ENCODE assay signal across 1 cellular context in genomic region chr16:4618645-4619418, GRCh38.
TF ChIP-seq lines count a peak whose summit lies in the region.

No MANE protein-coding gene starts in this region.

TF ChIP-seq in HepG2, 621 proteins besides CTCF, POLR2A, EP300 and RAD21 (continued from another document and continues in another):
- TF ChIP-seq FOXP4 (CRISPR knock-in tag; IDR thresholded peaks at IDR 0.05) (0 out of 2 replicates have a peak, but pooled peaks have one; percentile 30), MTF2 (CRISPR knock-in tag; IDR thresholded peaks at IDR 0.05; ENCODE audit: borderline replicate concordance) (no peak), IKZF5 (CRISPR knock-in tag; IDR thresholded peaks at IDR 0.05) (no peak), ZNF556 (CRISPR knock-in tag; IDR thresholded peaks at IDR 0.05; ENCODE audit: borderline replicate concordance) (no peak), TFDP1 (CRISPR knock-in tag; IDR thresholded peaks at IDR 0.05; ENCODE audit: borderline replicate concordance) (no peak), TRIM22 (IDR thresholded peaks at IDR 0.05) (no peak), ZNF580 (CRISPR knock-in tag; IDR thresholded peaks at IDR 0.05; ENCODE audit: borderline replicate concordance, low read depth) (no peak), ZNF281 (CRISPR knock-in tag; IDR thresholded peaks at IDR 0.05; ENCODE audit: borderline replicate concordance) (no peak; the same call in 1 of the 2 replicates), RNF219 (CRISPR knock-in tag; IDR thresholded peaks at IDR 0.05) (no peak), ZNF225 (CRISPR knock-in tag; IDR thresholded peaks at IDR 0.05) (no peak), ZIK1 (CRISPR knock-in tag; IDR thresholded peaks at IDR 0.05; ENCODE audit: borderline replicate concordance, low read depth) (no peak), MXD1 (CRISPR knock-in tag; IDR thresholded peaks at IDR 0.05) (no peak), HHEX (CRISPR knock-in tag; IDR thresholded peaks at IDR 0.05) (no peak), PRDM15 (CRISPR knock-in tag; IDR thresholded peaks at IDR 0.05) (no peak), ZBTB8A (CRISPR knock-in tag; IDR thresholded peaks at IDR 0.05; ENCODE audit: borderline replicate concordance, low read depth) (no peak), ZBTB40 (IDR thresholded peaks at IDR 0.05) (no peak), ZBTB40 (CRISPR knock-in tag; IDR thresholded peaks at IDR 0.05) (no peak), GATAD1 (CRISPR knock-in tag; IDR thresholded peaks at IDR 0.05) (no peak), ADNP (CRISPR knock-in tag; IDR thresholded peaks at IDR 0.05) (0 out of 2 replicates have a peak, but pooled peaks have one; percentile 42), ZKSCAN8 (CRISPR knock-in tag; IDR thresholded peaks at IDR 0.05; ENCODE audit: borderline replicate concordance) (0 out of 2 replicates have a peak, but pooled peaks have one; percentile 14), TAF1 (CRISPR knock-in tag; IDR thresholded peaks at IDR 0.05) (no peak; the same call in 1 of the 2 replicates), PCBP2 (optimal IDR thresholded peaks at IDR 0.05; ENCODE audit: low read depth, low read length, poor library complexity, severe bottlenecking) (no peak), ZNF441 (CRISPR knock-in tag; IDR thresholded peaks at IDR 0.05; ENCODE audit: borderline replicate concordance) (no peak), NR2C2 (CRISPR knock-in tag; IDR thresholded peaks at IDR 0.05; ENCODE audit: borderline replicate concordance) (no peak), TBX3 (IDR thresholded peaks at IDR 0.05; ENCODE audit: borderline replicate concordance) (no peak), HNRNPL (IDR thresholded peaks at IDR 0.05; ENCODE audit: low read depth, low read length) (peak; percentile 96), KDM5B (CRISPR knock-in tag; IDR thresholded peaks at IDR 0.05; ENCODE audit: borderline replicate concordance) (0 out of 2 replicates have a peak, but pooled peaks have one; percentile 71), ISX (CRISPR knock-in tag; conservative IDR thresholded peaks at IDR 0.05) (no peak), RORA (CRISPR knock-in tag; IDR thresholded peaks at IDR 0.05) (no peak)
